21 cellular contexts compared by ENCODE assay signal in the genomic region with DNA sequence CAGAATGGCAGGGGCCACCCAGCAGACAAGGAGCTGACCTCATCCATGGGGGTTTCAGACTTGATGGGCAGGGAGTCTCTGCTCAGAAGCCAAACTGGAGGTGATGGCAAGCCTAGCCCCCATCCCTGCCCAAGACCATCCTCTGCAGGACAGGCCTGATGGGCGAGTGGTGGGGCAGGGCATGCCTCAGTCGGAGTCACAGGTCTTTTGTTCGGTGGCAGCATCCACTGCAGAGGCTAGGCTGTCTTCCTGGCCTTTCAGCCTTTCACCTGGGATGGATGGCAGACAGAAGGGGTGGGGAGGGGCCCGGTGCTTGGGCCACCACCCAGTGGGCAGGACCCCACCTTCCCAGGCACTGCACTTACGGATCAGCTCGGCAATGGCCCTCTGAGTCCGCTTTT. TPM values are rescaled to one million over a fixed set of nuclear protein-coding genes. Genes with fewer than 3 reads are reported as not detected.
DNase-seq lines count a peak whose midpoint lies in the region; ATAC-seq, FAIRE-seq and TF ChIP-seq lines count a peak whose summit lies in the region.
"Had no signal": no experiment of that assay in that cellular context is flagged by ENCODE, and none has a peak within 500 bp of the region (broad histone marks: within the 10 kb centered on the region; RNA-seq: fewer than 3 reads in every experiment).

No MANE protein-coding gene starts in this region.

- no peak for TF ChIP-seq CTCF in A673 (conservative IDR thresholded peaks at IDR 0.05; ENCODE audit: low read depth, low read length)
- TF ChIP-seq CTCF in PC-3 (conservative IDR thresholded peaks at IDR 0.05; ENCODE audit: low read depth, low read length): no peak
- no peak for TF ChIP-seq CTCF in kidney (IDR thresholded peaks at IDR 0.05; ENCODE audit: borderline replicate concordance, extremely low read depth, insufficient read depth)

- 0 out of 2 replicates have a peak, but pooled peaks cover 7% of the 10 kb centered on the region for H4K20me1 ChIP-seq in PC-3 (ENCODE audit: low read length)

- no peaks in the 10 kb centered on the region for H3F3A ChIP-seq in PC-3 (ENCODE audit: low read length, unreplicated experiment)

- H3K4me1 ChIP-seq in A673 (ENCODE audit: insufficient read depth, low read length, poor library complexity, severe bottlenecking): no peaks in the 10 kb centered on the region
- no peaks in the 10 kb centered on the region for H3K4me1 ChIP-seq in PC-3 (ENCODE audit: insufficient read depth, low read length)
- H3K4me1 ChIP-seq in kidney (ENCODE audit: control insufficient read depth in 1 of 2, insufficient read depth in 1 of 2, low read depth in 1 of 2, low read length in 2 of 2): peaks cover 6 to 12% of the 10 kb centered on the region in 2 donors

- POLR2A ChIA-PET in A673 (lab: Charles Lee; ENCODE audit: low non-redundant PET) (no interaction called here), PC-3 (lab: Charles Lee; ENCODE audit: unreplicated experiment) (interaction anchor here (0.6 kb wide), 1 partner anchor 60 kb away, joined by 3 read pairs; no protein-coding TSS in a partner anchor)

- FAIRE-seq in kidney (lab: Jason Lieb, UNC): no peak
- FAIRE-seq: D721Med, GM12891, RCC 7860 had no signal

- H3K36me3 ChIP-seq in A673 (ENCODE audit: insufficient read depth, low read length, poor library complexity, severe bottlenecking) (peaks cover 28% of the 10 kb centered on the region), PC-3 (ENCODE audit: low read depth, low read length) (peaks cover 89% of the 10 kb centered on the region), kidney (ENCODE audit: control insufficient read depth in 1 of 2, insufficient read depth in 2 of 2, low read length in 2 of 2) (peaks cover 44 to 46% of the 10 kb centered on the region in 2 donors)

- H3K4me3 ChIP-seq in A673 (ENCODE audit: low read depth, low read length, poor library complexity, severe bottlenecking) (no peak overlapping the region), PC-3 (ENCODE audit: low read length) (no peak overlapping the region), kidney (ENCODE audit: low read length in 2 of 2) (no peak overlapping the region)
- H3K4me3 ChIP-seq: GM23338 had no signal

- no peak overlapping the region for H2AFZ ChIP-seq in PC-3 (ENCODE audit: low read length)
- H2AFZ ChIP-seq: GM23338 had no signal

- ATAC-seq in PC-3: no peak
- ATAC-seq in HG03175 (IDR thresholded peaks at IDR 0.05; ENCODE audit: unreplicated experiment): no peak
- ATAC-seq in GM18868 (IDR thresholded peaks at IDR 0.05; ENCODE audit: unreplicated experiment): no peak
- ATAC-seq: GM23338, HCT116, SK-N-SH treated with all-trans-retinoic acid at 6 μM for 48 hours had no signal

- peaks cover 1% of the 10 kb centered on the region; the same call in 1 of the 2 replicates for H3K79me2 ChIP-seq in PC-3 (ENCODE audit: low read length)

- BruUV-seq in A673 (replicated peaks; lab: Mats Ljungman, UMichigan) (TSS peak; percentile 73), PC-3 (replicated peaks; lab: Mats Ljungman, UMichigan) (TSS peak; percentile 44)

- no peak overlapping the region for H3K4me2 ChIP-seq in PC-3 (ENCODE audit: low read length)
- H3K4me2 ChIP-seq: GM23338 had no signal

- no peak overlapping the region for H3K27ac ChIP-seq in A673 (ENCODE audit: low read depth, low read length, poor library complexity, severe bottlenecking)
- H3K27ac ChIP-seq in PC-3 (ENCODE audit: low read length): no peak overlapping the region
- no peak overlapping the region for H3K27ac ChIP-seq in kidney (ENCODE audit: low read depth in 2 of 2, low read length in 2 of 2)

- H3K27me3 ChIP-seq in A673 (replicated peaks; ENCODE audit: insufficient read depth, low read depth, low read length, poor library complexity): no peaks in the 10 kb centered on the region
- no peaks in the 10 kb centered on the region for H3K27me3 ChIP-seq in PC-3 (ENCODE audit: low read length)

- H3K9ac ChIP-seq in PC-3 (ENCODE audit: low read length) (no peak overlapping the region), kidney (ENCODE audit: low read length in 2 of 2) (no peak overlapping the region)

- DNase-seq in A673 (ENCODE audit: low spot score) (no peak), PC-3 (no peak), kidney (peak; percentile 71), posterior vena cava (ENCODE audit: low spot score) (peak; percentile 53), RKO (ENCODE audit: low spot score) (no peak), hippocampal formation (lab: John Stamatoyannopoulos, UW) (no peak)
- DNase-seq: CD4-positive, alpha-beta memory T cell; KG1; MV-4-11; NCI-H187; NCI-H345; NCI-H526; SHP77 treated with DMSO at 0.1 percent for 48 hours had no signal

- no peaks in the 10 kb centered on the region for H3K9me3 ChIP-seq in A673 (ENCODE audit: low read depth, low read length, poor library complexity, severe bottlenecking)
- H3K9me3 ChIP-seq in PC-3 (ENCODE audit: low read length): no peaks in the 10 kb centered on the region
- no peaks in the 10 kb centered on the region for H3K9me3 ChIP-seq in kidney (ENCODE audit: control insufficient read depth in 1 of 2, low read length in 2 of 2)

- intact Hi-C loops in A673 (cut with micrococcal nuclease; ENCODE audit: unreplicated experiment): loop anchor here (2.0 to 10.0 kb wide), 2 partner anchors 73 to 403 kb away; no protein-coding TSS in a partner anchor
- intact Hi-C loops in PC-3 (cut with micrococcal nuclease): loop anchor here (5.0 kb wide), 1 partner anchor 75 kb away; no protein-coding TSS in a partner anchor
- intact Hi-C loops in kidney (cut with DNase I): loop anchor here (10.0 kb wide), 1 partner anchor 73 kb away; no protein-coding TSS in a partner anchor
- intact Hi-C loops in posterior vena cava (cut with DNase I): loop anchor here (5.0 to 10.0 kb wide), 2 partner anchors 75 to 243 kb away; a partner anchor contains a TSS

- H3K9me2 ChIP-seq in PC-3 (replicated peaks; ENCODE audit: low read length): no peaks in the 10 kb centered on the region

- CTCF ChIA-PET in A673 (lab: Charles Lee) (no interaction called here), PC-3 (lab: Charles Lee) (no interaction called here)

RNA-seq across cellular contexts. Expression of a gene that starts 44.4 kb away (rescaled TPM):
- total RNA-seq in A673 (2021): 1.2 and 1.7 TPM in 2 replicates
- total RNA-seq in PC-3 (2014; rRNA removed): not detected in 2 replicates
- 286 TPM for total RNA-seq in kidney
- 1,885 TPM for polyA plus RNA-seq in kidney (ENCODE audit: insufficient read depth, low read depth, low replicate concordance)
- total RNA-seq in posterior vena cava: 10 to 100 TPM in 1 of 2 donors, 1 to 10 TPM in 1; 5.8 to 17.9 TPM
- total RNA-seq: CD4-positive, alpha-beta memory T cell had no signal
- polyA plus RNA-seq: CD4-positive, alpha-beta memory T cell had no signal

RNA-seq across cellular contexts. Expression of a gene that starts 54.7 kb away (rescaled TPM):
- total RNA-seq in A673 (2021) (28.2 and 31.3 TPM in 2 replicates), PC-3 (2014; rRNA removed) (44.2 and 67.8 TPM in 2 replicates), kidney (59.7 TPM), posterior vena cava (10 to 100 TPM; 21.5 to 26.0 TPM)
- polyA plus RNA-seq in kidney (ENCODE audit: insufficient read depth, low read depth, low replicate concordance): 85.6 TPM

RNA-seq across cellular contexts. Expression of a gene that starts 57.6 kb away (rescaled TPM):
- total RNA-seq in A673 (2021): 15.7 and 17.8 TPM in 2 replicates
- 50.7 and 77.2 TPM in 2 replicates for total RNA-seq in PC-3 (2014; rRNA removed)
- 82.8 TPM for total RNA-seq in kidney
- 25.7 TPM for polyA plus RNA-seq in kidney (ENCODE audit: insufficient read depth, low read depth, low replicate concordance)
- 10 to 100 TPM; 26.0 to 33.1 TPM for total RNA-seq in posterior vena cava

RNA-seq across cellular contexts. Expression of a gene that starts 58.6 kb away (rescaled TPM):
- total RNA-seq in A673 (2021) (not detected in 2 replicates), PC-3 (2014; rRNA removed) (not detected in 2 replicates), kidney (41.3 TPM), posterior vena cava (1 to 10 TPM; 3.2 to 5.9 TPM)
- polyA plus RNA-seq in kidney (ENCODE audit: insufficient read depth, low read depth, low replicate concordance): 81.9 TPM
- total RNA-seq: CD4-positive, alpha-beta memory T cell; GM23338 had no signal
- polyA plus RNA-seq: CD4-positive, alpha-beta memory T cell; GM23338 had no signal

Comparison
In these comparisons a context has a peak if more than half of its experiments do, and no peak if none do; other contexts are left out.
1. DNase-seq: peak in kidney (single experiment) and posterior vena cava (single experiment); none in A673 (single experiment), PC-3 (single experiment), RKO (single experiment) and hippocampal formation (0 of 2).
2. RNA of a gene that starts 44.4 kb away (total RNA-seq): 286 TPM in kidney (single experiment); 5.8 to 17.9 TPM in posterior vena cava, 1.2 to 1.7 TPM in A673 and not detected in PC-3; every median in the first group is over 10 times any median in the second.